16 cellular contexts compared by ENCODE assay signal in genomic region chr6:132357120-132357519, GRCh38. TPM values are rescaled to one million over a fixed set of nuclear protein-coding genes. Genes with fewer than 3 reads are reported as not detected.
DNase-seq lines count a peak whose midpoint lies in the region; ATAC-seq, FAIRE-seq and TF ChIP-seq lines count a peak whose summit lies in the region.
"Had no signal": no experiment of that assay in that cellular context is flagged by ENCODE, and none has a peak within 500 bp of the region (broad histone marks: within the 10 kb centered on the region; RNA-seq: fewer than 3 reads in every experiment).

No MANE protein-coding gene starts in this region.

- dilution Hi-C loops in keratinocyte (cut with MboI; ENCODE audit: extremely low pct_ligation_motif_present, low sequenced_read_pairs) = no loop called here

- H3K9ac ChIP-seq in keratinocyte (ENCODE audit: control insufficient read depth, extremely low read depth, insufficient read depth, low read length) = no peak overlapping the region

- H3K27me3 ChIP-seq in keratinocyte (ENCODE audit: control insufficient read depth, extremely low read depth, insufficient read depth, low read length) (no peaks in the 10 kb centered on the region), breast epithelium (no peaks in the 10 kb centered on the region)
- H3K27me3 ChIP-seq: vagina had no signal

- peak overlapping the region; percentile 48 for H2AFZ ChIP-seq in keratinocyte (ENCODE audit: control insufficient read depth, low read length)

- no peak for TF ChIP-seq POLR2A in breast epithelium (IDR thresholded peaks at IDR 0.05)

- no peak for FAIRE-seq in keratinocyte (lab: Jason Lieb, UNC)

- intact Hi-C loops in breast epithelium (cut with DNase I; ENCODE audit: low total_unique reads) = no loop called here

- no peak overlapping the region for H3K4me3 ChIP-seq in HFF-Myc (replicated peaks; ENCODE audit: low read depth, low read length)
- no peak overlapping the region for H3K4me3 ChIP-seq in keratinocyte (ENCODE audit: control insufficient read depth in 2 of 3, extremely low read depth in 1 of 3, insufficient read depth in 2 of 3, low read depth in 1 of 3, low read length in 3 of 3)
- H3K4me3 ChIP-seq in breast epithelium = no peak overlapping the region
- H3K4me3 ChIP-seq: vagina had no signal

- H3K9me3 ChIP-seq in keratinocyte (ENCODE audit: control insufficient read depth, low read depth, low read length) = no peaks in the 10 kb centered on the region
- H3K9me3 ChIP-seq in breast epithelium = no peaks in the 10 kb centered on the region
- H3K9me3 ChIP-seq: vagina had no signal

- H3K9me1 ChIP-seq in keratinocyte (ENCODE audit: control insufficient read depth, extremely low read depth, insufficient read depth, low read length) = no peaks in the 10 kb centered on the region

- TF ChIP-seq CTCF in HFF-Myc (IDR thresholded peaks at IDR 0.05; ENCODE audit: low read depth, low read length, missing control alignments) (no peak), keratinocyte (optimal IDR thresholded peaks at IDR 0.05 in 1 of 3, IDR thresholded peaks at IDR 0.05 in 1 of 3, conservative IDR thresholded peaks at IDR 0.05 in 1 of 3; ENCODE audit: extremely low read depth in 1 of 3, insufficient read depth in 2 of 3, low read length in 3 of 3) (no peak), breast epithelium (IDR thresholded peaks at IDR 0.05) (no peak)

- DNase-seq in AG08395 (ENCODE audit: low spot score) (peak; percentile 46), HFF-Myc (ENCODE audit: extremely low read depth, low read depth) (peak; percentile 19), amniotic epithelial cell (ENCODE audit: low read depth) (peak; percentile 67), keratinocyte (ENCODE audit: low read depth, low spot score) (no peak), NCI-H524 treated with DMSO at 0.1 percent for 48 hours (lab: John Stamatoyannopoulos, UW) (no peak), breast epithelium (ENCODE audit: low spot score in 2 of 2) (no peak), cerebellar nuclear complex (lab: John Stamatoyannopoulos, UW) (no peak)
- DNase-seq: activated effector memory CD4-positive, alpha-beta T cell treated with Interleukin-2 at 50 U/mL for 16 hours; CD4-positive, alpha-beta T cell; H7; MM.1S; NCI-H2171 treated with DMSO at 0.1 percent for 48 hours; T-helper 17 cell had no signal

- no peak overlapping the region for H3K4me2 ChIP-seq in keratinocyte (ENCODE audit: control insufficient read depth, extremely low read depth, insufficient read depth, low read depth, low read length)

- H3K36me3 ChIP-seq in keratinocyte (ENCODE audit: control insufficient read depth in 2 of 2, extremely low read depth in 1 of 2, insufficient read depth in 2 of 2, low read length in 2 of 2) (no peaks in the 10 kb centered on the region), breast epithelium (no peaks in the 10 kb centered on the region)
- H3K36me3 ChIP-seq: vagina had no signal

- H4K20me1 ChIP-seq in keratinocyte (ENCODE audit: control insufficient read depth, extremely low read depth, insufficient read depth, low read length) = no peaks in the 10 kb centered on the region

- no peak for ATAC-seq in GM21717 (IDR thresholded peaks at IDR 0.05; ENCODE audit: unreplicated experiment)
- ATAC-seq: stimulated activated effector memory CD8-positive, alpha-beta T cell treated with anti-CD3 and anti-CD28 coated beads, Interleukin-12 subunit alpha, Interleukin-12 subunit beta, amount 100 ng/mL, for 72 hours; T-helper 17 cell had no signal

- H3K27ac ChIP-seq in keratinocyte (ENCODE audit: control insufficient read depth, insufficient read depth, low read length) (no peak overlapping the region), breast epithelium (no peak overlapping the region)
- H3K27ac ChIP-seq: vagina had no signal

- peaks cover 12% of the 10 kb centered on the region for H3K4me1 ChIP-seq in keratinocyte (ENCODE audit: control insufficient read depth, extremely low read depth, insufficient read depth, low read length)
- no peaks in the 10 kb centered on the region for H3K4me1 ChIP-seq in breast epithelium
- H3K4me1 ChIP-seq: vagina had no signal

- H3K79me2 ChIP-seq in keratinocyte (ENCODE audit: control insufficient read depth, insufficient read depth, low read length) = no peaks in the 10 kb centered on the region

RNA-seq across cellular contexts. Expression of gene MOXD1, which starts 44.2 kb away (rescaled TPM):
- polyA plus RNA-seq in keratinocyte = 2.3 to 2.7 TPM (median 2.3 TPM) in 3 replicates
- polyA plus RNA-seq in keratinocyte (2011; ENCODE audit: low read depth) = 0.16 TPM
- polyA plus RNA-seq in keratinocyte (2011; cell fraction: cytosol; rRNA removed) = 1.0 and 1.9 TPM in 2 replicates
- 1.9 and 2.0 TPM in 2 replicates for polyA plus RNA-seq in keratinocyte (2011; cell fraction: nucleus; rRNA removed)
- 0.35 and 2.1 TPM in 2 replicates for polyA plus RNA-seq in keratinocyte (2012; ENCODE audit: low replicate concordance)
- polyA minus RNA-seq in keratinocyte = 0.75 to 1.7 TPM (median 1.6 TPM) in 3 replicates
- polyA minus RNA-seq in keratinocyte (2011; cell fraction: cytosol; rRNA and poly(A)+ RNA removed) = 1.2 TPM
- 2.3 TPM in 2 replicates for polyA minus RNA-seq in keratinocyte (2011; cell fraction: nucleus; rRNA and poly(A)+ RNA removed)
- 1 to 10 TPM; 1.8 to 2.9 (median 1.9) TPM for total RNA-seq in breast epithelium
- total RNA-seq: CD4-positive, alpha-beta T cell; T-helper 17 cell had no signal

Comparison
In these comparisons a context has a peak if more than half of its experiments do, and no peak if none do; other contexts are left out.
1. DNase-seq: peak in AG08395 (single experiment), HFF-Myc (single experiment) and amniotic epithelial cell (single experiment); none in keratinocyte (single experiment), NCI-H524 treated with DMSO at 0.1 percent for 48 hours (single experiment), breast epithelium (0 of 2) and cerebellar nuclear complex (0 of 2).